8 cellular contexts compared by ENCODE assay signal in the genomic region with DNA sequence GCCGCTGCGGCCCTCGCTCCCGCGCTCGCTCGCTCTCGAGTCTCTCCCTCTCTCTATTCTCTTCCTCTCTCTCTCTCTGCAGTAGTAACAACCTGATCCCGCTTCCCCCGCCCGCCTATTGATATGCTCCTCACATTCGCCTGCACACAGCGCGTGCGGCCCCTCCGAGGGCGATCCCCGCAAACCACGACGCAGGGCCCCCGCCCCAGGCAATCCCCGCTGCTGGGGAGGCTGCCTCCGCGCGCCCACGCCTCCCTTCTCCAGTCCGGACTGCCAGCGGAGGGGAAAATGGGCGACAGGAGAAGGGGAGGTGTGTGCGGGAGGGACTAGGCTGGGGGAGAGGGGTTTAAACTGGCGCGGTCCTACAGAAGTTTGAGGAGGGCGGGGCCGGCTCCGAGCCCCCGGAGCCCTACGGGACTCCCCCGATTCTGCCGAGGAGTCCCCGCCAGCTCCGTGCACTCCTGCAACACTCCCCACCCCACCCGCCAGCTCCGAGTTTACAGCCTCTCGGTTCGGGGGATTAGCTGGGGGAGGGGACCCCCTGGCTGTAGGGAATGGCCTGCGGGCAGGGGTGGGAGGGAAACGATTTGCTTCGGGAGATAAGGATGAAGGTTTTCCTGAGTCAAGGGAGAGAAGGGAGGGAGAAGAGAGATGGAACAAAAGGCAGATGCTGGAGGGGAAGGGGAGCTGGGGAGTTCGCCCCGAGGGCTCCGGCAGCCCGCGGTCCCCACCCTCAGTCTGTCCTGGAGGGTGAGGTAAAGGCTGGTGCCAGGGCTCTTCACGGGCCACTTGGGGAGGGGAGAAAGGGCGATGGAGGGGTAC.
DNase-seq lines count a peak whose midpoint lies in the region; ATAC-seq and TF ChIP-seq lines count a peak whose summit lies in the region.

No MANE protein-coding gene starts in this region.

- H3K9me3 ChIP-seq in BE2C, result no peaks in the 10 kb centered on the region

- peaks cover 3% of the 10 kb centered on the region; the same call in 1 of the 2 replicates for H3K4me1 ChIP-seq in BE2C

- peaks cover 41% of the 10 kb centered on the region for H3K4me1 Mint-ChIP-seq in nephron

- no peak for TF ChIP-seq CTCF in BE2C (IDR thresholded peaks at IDR 0.05; ENCODE audit: low read depth, low read length)
- TF ChIP-seq CTCF in coronary artery (IDR thresholded peaks at IDR 0.05), result no peak
- no peak for TF ChIP-seq CTCF in nephron (IDR thresholded peaks at IDR 0.05; ENCODE audit: unreplicated experiment in 3 of 3)

- H3K27ac ChIP-seq in coronary artery, result no peak overlapping the region

- peak overlapping the region; percentile 79 to 86 (median 81) for H3K4me3 Mint-ChIP-seq in nephron

- H3K4me3 ChIP-seq in BE2C (ENCODE audit: low read depth, low read length), result peak overlapping the region; percentile 43
- H3K4me3 ChIP-seq in coronary artery, result peak overlapping the region; percentile 70

- peaks cover 20% of the 10 kb centered on the region for H3K27me3 ChIP-seq in BE2C

- H3K36me3 ChIP-seq in BE2C, result no peaks in the 10 kb centered on the region

- no peak for ATAC-seq in GM18498 (IDR thresholded peaks at IDR 0.05; ENCODE audit: unreplicated experiment)
- no peak for ATAC-seq in HG03039 (IDR thresholded peaks at IDR 0.05; ENCODE audit: unreplicated experiment)

- H3K9me3 Mint-ChIP-seq in nephron, result no peaks in the 10 kb centered on the region

- H3K27ac Mint-ChIP-seq in nephron, result no peak overlapping the region

- H3K36me3 Mint-ChIP-seq in nephron (ENCODE audit: low read depth), result no peaks in the 10 kb centered on the region

- H3K27me3 Mint-ChIP-seq in nephron (ENCODE audit: low read depth), result peaks cover 74% of the 10 kb centered on the region

- DNase-seq in BE2C (no peak), HuH-7.5 (ENCODE audit: low spot score) (peak; percentile 28), coronary artery (ENCODE audit: low spot score) (no peak), 8988T (no peak), NCI-H510A treated with DMSO at 0.1 percent for 48 hours (lab: John Stamatoyannopoulos, UW) (no peak)
